In the genomic region with DNA sequence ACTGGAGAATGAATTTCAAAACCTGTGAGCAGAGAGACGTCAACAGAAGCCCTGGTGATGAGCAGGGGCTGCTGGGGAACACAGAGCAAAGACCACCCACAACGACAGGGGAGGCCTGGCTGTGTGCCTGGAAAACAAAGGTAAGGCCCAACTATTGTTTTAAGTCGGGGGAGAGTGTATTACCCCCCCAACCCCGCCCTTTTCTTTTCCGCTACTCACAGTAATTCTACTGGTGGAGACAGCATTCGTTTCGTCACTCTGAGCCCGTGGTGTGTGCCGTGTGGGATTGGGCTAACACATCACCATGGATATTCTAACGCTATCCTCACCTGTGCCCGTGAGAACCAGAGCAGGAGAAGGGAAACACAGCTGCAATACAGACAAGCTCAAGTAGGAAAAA, we compare ENCODE assay signal across 17 cellular contexts. TPM values are rescaled to one million over a fixed set of nuclear protein-coding genes. Genes with fewer than 3 reads are reported as not detected.
DNase-seq lines count a peak whose midpoint lies in the region; FAIRE-seq and TF ChIP-seq lines count a peak whose summit lies in the region.
"Had no signal": no experiment of that assay in that cellular context is flagged by ENCODE, and none has a peak within 500 bp of the region (broad histone marks: within the 10 kb centered on the region; RNA-seq: fewer than 3 reads in every experiment).

No MANE protein-coding gene starts in this region.

- FAIRE-seq in H54 (lab: Jason Lieb, UNC), result no peak
- FAIRE-seq: D721Med, GM12892, GM18507, K562 had no signal

- peaks cover 95% of the 10 kb centered on the region for H3K36me3 Mint-ChIP-seq in nephron progenitor cell (ENCODE audit: low read depth)

- H3K27ac ChIP-seq in HUES48 (ENCODE audit: low read depth, low read length), result peak overlapping the region; percentile 74
- peak overlapping the region; percentile 30 for H3K27ac ChIP-seq in subcutaneous abdominal adipose tissue (ENCODE audit: low read depth, low read length)

- H3K4me3 ChIP-seq in HUES48 (ENCODE audit: low read depth, low read length) (no peak overlapping the region), subcutaneous abdominal adipose tissue (ENCODE audit: low read depth in 1 of 5, low read length in 5 of 5) (peak overlapping the region in 2 of 5 donors; percentile 22 to 42)
- H3K4me3 ChIP-seq: BLaER1 treated with 17β-estradiol and CSF1 and Interleukin-3, amounts not matched to agents 10 nM and 100 nM; K562 had no signal

- H3K4me1 ChIP-seq in HUES48 (ENCODE audit: control insufficient read depth, insufficient read depth, low read length), result peaks cover 10% of the 10 kb centered on the region; the same call in 1 of the 2 replicates
- peaks cover 0 to 27% (median 5%) of the 10 kb centered on the region in 5 donors for H3K4me1 ChIP-seq in subcutaneous abdominal adipose tissue (ENCODE audit: control insufficient read depth in 5 of 5, insufficient read depth in 5 of 5, low read length in 5 of 5)

- intact Hi-C loops in head of caudate nucleus (cut with DNase I), result no loop called here

- H3K27me3 Mint-ChIP-seq in nephron progenitor cell (ENCODE audit: low read depth, poor library complexity), result no peaks in the 10 kb centered on the region

- H3K27me3 ChIP-seq in HUES48 (ENCODE audit: control insufficient read depth, insufficient read depth, low read length), result no peaks in the 10 kb centered on the region
- no peaks in the 10 kb centered on the region for H3K27me3 ChIP-seq in subcutaneous abdominal adipose tissue (ENCODE audit: control insufficient read depth in 5 of 5, insufficient read depth in 4 of 5, low read length in 5 of 5)
- H3K27me3 ChIP-seq: BLaER1 treated with 17β-estradiol and CSF1 and Interleukin-3, amounts not matched to agents 10 nM and 100 nM had no signal

- H3K27ac Mint-ChIP-seq in nephron progenitor cell, result peak overlapping the region; percentile 93

- H3K36me3 ChIP-seq in HUES48 (ENCODE audit: control insufficient read depth, insufficient read depth, low read length) (peaks cover 56% of the 10 kb centered on the region), subcutaneous abdominal adipose tissue (ENCODE audit: control insufficient read depth in 5 of 5, insufficient read depth in 5 of 5, low read length in 5 of 5) (peaks cover 5 to 32% (median 31%) of the 10 kb centered on the region in 5 donors)

- H3K9me3 Mint-ChIP-seq in nephron progenitor cell, result peaks cover 4% of the 10 kb centered on the region
- H3K9me3 Mint-ChIP-seq: CD8-positive, alpha-beta memory T cell had no signal

- DNase-seq in dermis blood vessel endothelial cell, result peak; percentile 40
- no peak for DNase-seq in nephron progenitor cell
- DNase-seq in head of caudate nucleus, result no peak
- DNase-seq in H54 (ENCODE audit: insufficient read length, low spot score), result no peak
- DNase-seq in stimulated activated CD4-positive, alpha-beta T cell treated with anti-CD3 and anti-CD28 coated beads, Interleukin-4, amount 100 ng/mL, for 4 hours, result no peak
- DNase-seq: CD8-positive, alpha-beta memory T cell; DMS79; GOT3; NCI-H1092 treated with DMSO at 0.1 percent for 48 hours; NCI-H2081 treated with DMSO at 0.1 percent for 48 hours had no signal

- no peak for TF ChIP-seq POLR2A in H54 (IDR thresholded peaks at IDR 0.05; ENCODE audit: low read depth, low read length)

- H3K4me1 Mint-ChIP-seq in nephron progenitor cell, result peaks cover 30% of the 10 kb centered on the region

- TF ChIP-seq CTCF in nephron progenitor cell (IDR thresholded peaks at IDR 0.05), result no peak

- H3K9me3 ChIP-seq in HUES48 (ENCODE audit: control insufficient read depth, insufficient read depth, low read length), result no peaks in the 10 kb centered on the region
- no peaks in the 10 kb centered on the region for H3K9me3 ChIP-seq in subcutaneous abdominal adipose tissue (ENCODE audit: control insufficient read depth in 5 of 5, low read length in 5 of 5)
- H3K9me3 ChIP-seq: BLaER1 treated with 17β-estradiol and CSF1 and Interleukin-3, amounts not matched to agents 10 nM and 100 nM had no signal

- H3K4me3 Mint-ChIP-seq in nephron progenitor cell, result no peak overlapping the region
- H3K4me3 Mint-ChIP-seq: CD8-positive, alpha-beta memory T cell had no signal

- H3K9ac ChIP-seq in HUES48 (ENCODE audit: low read depth, low read length) (no peak overlapping the region), subcutaneous abdominal adipose tissue (ENCODE audit: low read length in 5 of 5) (no peak overlapping the region)
- H3K9ac ChIP-seq: BLaER1 treated with 17β-estradiol and CSF1 and Interleukin-3, amounts not matched to agents 10 nM and 100 nM had no signal

RNA-seq across cellular contexts. Expression of a gene that starts 18.6 kb away (rescaled TPM):
- 1.0 and 1.7 TPM in 2 replicates for total RNA-seq in dermis blood vessel endothelial cell

RNA-seq across cellular contexts. Expression of a gene that starts 18.7 kb away (rescaled TPM):
- 10.0 and 10.2 TPM in 2 replicates for total RNA-seq in dermis blood vessel endothelial cell
